3 cellular contexts compared by ENCODE assay signal in the genomic region with DNA sequence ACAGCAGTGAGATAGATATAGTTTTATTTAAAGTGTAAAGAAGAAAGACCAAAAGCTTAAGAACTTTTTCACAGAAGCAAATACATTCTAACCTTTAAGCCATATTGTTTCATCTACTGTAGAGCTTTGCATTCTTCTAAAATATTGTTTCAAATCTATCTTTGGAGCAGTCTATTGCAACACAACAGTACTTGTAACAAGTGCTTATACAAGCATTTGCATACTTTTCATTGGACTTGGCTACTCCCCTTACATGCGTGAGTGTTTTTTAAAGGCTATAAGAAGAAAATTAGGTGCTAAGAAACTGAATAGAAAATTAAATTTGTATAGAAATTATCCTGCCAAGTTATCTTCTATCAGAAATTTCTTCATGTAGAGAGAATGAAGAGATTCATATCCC.
"Had no signal": no experiment of that assay in that cellular context is flagged by ENCODE, and none has a peak within 500 bp of the region (broad histone marks: within the 10 kb centered on the region; RNA-seq: fewer than 3 reads in every experiment).

No MANE protein-coding gene starts in this region.

- DNase-seq: GDM1, GF-D8 had no signal

- ATAC-seq: GM12878 had no signal

- H3K4me3 ChIP-seq: GM12878 had no signal
